8 cellular contexts compared by ENCODE assay signal in genomic region chr11:67561971-67562560, GRCh38. TPM values are rescaled to one million over a fixed set of nuclear protein-coding genes. Genes with fewer than 3 reads are reported as not detected.
A peak's percentile ranks its signal among the peaks of the same experiment; 100 is the strongest.
DNase-seq lines count a peak whose midpoint lies in the region; ATAC-seq and TF ChIP-seq lines count a peak whose summit lies in the region.
"Had no signal": no experiment of that assay in that cellular context is flagged by ENCODE, and none has a peak within 500 bp of the region (broad histone marks: within the 10 kb centered on the region; RNA-seq: fewer than 3 reads in every experiment).

No MANE protein-coding gene starts in this region.

- DNase-seq in renal cortical epithelial cell (ENCODE audit: low read depth) (peak; percentile 90), medulla oblongata (ENCODE audit: extremely low spot score) (no peak), amygdala (lab: John Stamatoyannopoulos, UW) (no peak)

- no peak for TF ChIP-seq EP300 in gastroesophageal sphincter (IDR thresholded peaks at IDR 0.05)

- H3K9me3 ChIP-seq in OCI-LY1 (ENCODE audit: low read length) (no peaks in the 10 kb centered on the region), gastroesophageal sphincter (no peaks in the 10 kb centered on the region)

- H3K27me3 ChIP-seq in OCI-LY1 (ENCODE audit: insufficient read depth, low read length) (no peaks in the 10 kb centered on the region; the same call in none of the 2 replicates), gastroesophageal sphincter (peaks cover 15% of the 10 kb centered on the region)

- WGBS in gastroesophageal sphincter (ENCODE audit: low coverage in 1 of 2), 2 donors: 37 to 77% methylated on average over 3 to 7 of the region's 7 CpGs

- no peaks in the 10 kb centered on the region for H4K20me1 ChIP-seq in OCI-LY1 (ENCODE audit: insufficient read depth, low read length)

- no peaks in the 10 kb centered on the region for H3K79me2 ChIP-seq in OCI-LY1 (ENCODE audit: insufficient read depth, low read length)

- TF ChIP-seq CTCF in OCI-LY1 (IDR thresholded peaks at IDR 0.05; ENCODE audit: low read length): no peak
- TF ChIP-seq CTCF in gastroesophageal sphincter (IDR thresholded peaks at IDR 0.05): no peak

- ATAC-seq in GM18868 (IDR thresholded peaks at IDR 0.05; ENCODE audit: unreplicated experiment): peak; percentile 63
- peak; percentile 79 for ATAC-seq in HG02678 (IDR thresholded peaks at IDR 0.05; ENCODE audit: unreplicated experiment)
- no peak for ATAC-seq in gastroesophageal sphincter

- H3K4me3 ChIP-seq in OCI-LY1 (ENCODE audit: low read depth, low read length, poor library complexity, severe bottlenecking): no peak overlapping the region
- H3K4me3 ChIP-seq in gastroesophageal sphincter: no peak overlapping the region

- H3K27ac ChIP-seq in OCI-LY1 (ENCODE audit: low read depth, low read length, poor library complexity, severe bottlenecking) (no peak overlapping the region), gastroesophageal sphincter (no peak overlapping the region)

- H3K9ac ChIP-seq in OCI-LY1 (ENCODE audit: low read length): no peak overlapping the region

- H3K36me3 ChIP-seq in OCI-LY1 (ENCODE audit: insufficient read depth, low read length): no peaks in the 10 kb centered on the region
- H3K36me3 ChIP-seq in gastroesophageal sphincter: no peaks in the 10 kb centered on the region

- no peak for TF ChIP-seq POLR2A in gastroesophageal sphincter (IDR thresholded peaks at IDR 0.05)

- H3K4me1 ChIP-seq in OCI-LY1 (ENCODE audit: insufficient read depth, low read length, severe bottlenecking) (peaks cover 9% of the 10 kb centered on the region), gastroesophageal sphincter (peaks cover 0 to 18% (median 0%) of the 10 kb centered on the region in 3 donors)

- H2AFZ ChIP-seq in OCI-LY1 (ENCODE audit: low read length): no peak overlapping the region

- H3K4me2 ChIP-seq in OCI-LY1 (ENCODE audit: low read length): peak overlapping the region; percentile 26; the same call in 1 of the 2 replicates

- H3K9me2 ChIP-seq in OCI-LY1 (ENCODE audit: low read depth, low read length): no peaks in the 10 kb centered on the region

- H3F3A ChIP-seq in OCI-LY1 (ENCODE audit: insufficient read depth, low read length): no peaks in the 10 kb centered on the region

RNA-seq across cellular contexts. Expression of gene GSTP1, which starts 21.5 kb away (rescaled TPM):
- total RNA-seq in renal cortical epithelial cell (1,794 and 3,608 TPM in 2 replicates), gastroesophageal sphincter (100 to 1,000 TPM; 514 to 845 (median 628) TPM)

RNA-seq across cellular contexts. Expression of gene CABP2, which starts 38.8 kb away (rescaled TPM):
- not detected in 2 replicates for total RNA-seq in renal cortical epithelial cell
- not detected for total RNA-seq in gastroesophageal sphincter
- total RNA-seq: T-helper 1 cell treated with Interleukin-12 subunit alpha and Interleukin-12 subunit beta and Interleukin-4 antibody, amounts not matched to agents 30 ng/mL and 1 ng/mL, for 36 hours had no signal

RNA-seq across cellular contexts. Expression of gene NDUFV1, which starts 44.7 kb away (rescaled TPM):
- 184 and 192 TPM in 2 replicates for total RNA-seq in renal cortical epithelial cell
- 100 to 1,000 TPM; 154 to 249 (median 180) TPM for total RNA-seq in gastroesophageal sphincter

RNA-seq across cellular contexts. Expression of gene CDK2AP2, which starts 54.1 kb away (rescaled TPM):
- total RNA-seq in renal cortical epithelial cell (34.4 and 90.4 TPM in 2 replicates), gastroesophageal sphincter (10 to 100 TPM; 29.1 to 69.3 (median 53.9) TPM)

RNA-seq across cellular contexts. Expression of gene PITPNM1, which starts 56.9 kb away (rescaled TPM):
- total RNA-seq in renal cortical epithelial cell (46.9 and 151 TPM in 2 replicates), gastroesophageal sphincter (10 to 100 TPM in 3 of 4 donors, 1 to 10 TPM in 1; 9.5 to 18.7 (median 15.4) TPM)
